In the genomic region with DNA sequence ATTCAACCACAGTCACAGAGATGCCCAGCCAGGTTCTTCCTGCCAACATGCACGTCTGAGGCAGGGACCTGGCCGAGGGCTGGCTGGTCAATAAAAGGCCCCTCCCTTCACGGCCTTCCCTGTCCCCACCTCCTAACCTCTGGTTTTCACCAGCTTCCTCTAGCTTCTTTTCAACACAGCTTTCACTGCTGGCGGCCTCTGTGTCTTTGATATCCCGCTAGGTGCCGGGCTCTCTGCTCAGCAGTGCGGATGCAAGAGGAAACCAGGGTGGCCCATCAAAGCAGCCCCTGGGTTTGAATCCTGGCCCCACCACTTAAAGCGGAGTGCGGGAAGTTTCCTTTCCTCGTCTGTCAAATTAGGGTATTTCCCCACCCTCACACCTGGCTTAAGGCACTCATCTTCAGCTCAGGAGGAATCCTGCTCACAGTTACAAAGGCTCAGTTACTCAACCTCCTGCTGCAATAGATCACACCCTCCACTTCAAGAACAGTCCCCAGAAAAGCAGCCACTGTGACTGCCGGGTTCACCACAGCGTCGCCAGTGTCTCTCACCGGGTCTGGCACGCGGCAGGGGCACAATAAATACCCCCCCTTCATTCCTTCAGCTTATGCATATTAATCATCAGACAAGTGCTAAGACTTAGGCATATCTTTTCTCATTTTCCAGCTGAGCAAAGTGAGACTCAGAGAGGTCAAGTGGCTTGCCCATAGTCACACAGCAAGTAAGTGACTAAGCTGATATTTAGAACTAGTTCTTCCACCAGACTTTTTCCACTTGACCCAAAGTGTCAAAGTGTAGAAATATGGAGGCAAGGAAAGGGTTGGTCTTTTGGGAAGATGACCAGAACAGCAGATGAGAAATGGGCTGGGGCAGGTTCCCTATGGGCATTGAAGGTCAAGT, we compare ENCODE assay signal across 8 cellular contexts. TPM values are rescaled to one million over a fixed set of nuclear protein-coding genes. Genes with fewer than 3 reads are reported as not detected.
A peak's percentile ranks its signal among the peaks of the same experiment; 100 is the strongest.
DNase-seq lines count a peak whose midpoint lies in the region; ATAC-seq, FAIRE-seq and TF ChIP-seq lines count a peak whose summit lies in the region.

No MANE protein-coding gene starts in this region.

- H3K79me2 ChIP-seq in GM12878 (ENCODE audit: control insufficient read depth, insufficient read depth, low read length), result no peaks in the 10 kb centered on the region

- CTCF ChIA-PET in GM12878 (lab: Yijun Ruan, JAX), result interaction anchor here (0.5 to 2.0 kb wide), 7 partner anchors 11 to 155 kb away, joined by 3 to 5 read pairs (median 3); no protein-coding TSS in a partner anchor

- POLR2A ChIA-PET in GM12878 (lab: Charles Lee), result interaction anchor here (0.6 to 1.3 kb wide), 4 partner anchors 12 to 49 kb away, joined by 3 to 7 read pairs (median 3); no protein-coding TSS in a partner anchor

- no TSS peak for BruUV-seq in GM12878 (replicated peaks; lab: Mats Ljungman, UMichigan)

- intact Hi-C loops in GM12878 (cut with micrococcal nuclease; ENCODE audit: unreplicated experiment), result no loop called here
- intact Hi-C loops in gastrocnemius medialis (cut with DNase I; ENCODE audit: low total_unique reads), result no loop called here

- H2AFZ ChIP-seq in GM12878 (ENCODE audit: control insufficient read depth, low read depth, low read length), result peak overlapping the region; percentile 29

- 0 out of 2 replicates have a peak, but pooled peaks have one; percentile 7 for TF ChIP-seq RAD21 in GM12878 (IDR thresholded peaks at IDR 0.05; ENCODE audit: insufficient read depth, low read depth, low read length)

- in situ Hi-C loops in GM12878 (cut with MboI), result no loop called here
- in situ Hi-C loops in gastrocnemius medialis (cut with MboI; ENCODE audit: low sequenced_read_pairs in 4 of 4), result no loop called here

- H3K9me3 ChIP-seq in BLaER1 (no peaks in the 10 kb centered on the region), GM12878 (replicated peaks; ENCODE audit: control insufficient read depth, insufficient read depth, low read length) (no peaks in the 10 kb centered on the region), gastrocnemius medialis (no peaks in the 10 kb centered on the region)

- 4% methylated on average over 16 of the region's 16 CpGs for WGBS in GM12878 (ENCODE audit: insufficient coverage, insufficient replicate concordance, low lambda C conversion rate, missing lambda C conversion rate)

- H3K27me3 ChIP-seq in BLaER1 (no peaks in the 10 kb centered on the region), GM12878 (replicated peaks in 1 of 2; ENCODE audit: control insufficient read depth in 2 of 2, insufficient read depth in 2 of 2, low read length in 1 of 2) (no peaks in the 10 kb centered on the region), gastrocnemius medialis (no peaks in the 10 kb centered on the region)

- SMC1A ChIA-PET in GM12878 (lab: Charles Lee; ENCODE audit: uncharacterized antibody, unreplicated experiment), result interaction anchor here (0.9 to 2.5 kb wide), 6 partner anchors 12 to 134 kb away, joined by 3 to 9 read pairs (median 3); a partner anchor contains a TSS

- H3K9ac ChIP-seq in BLaER1 (no peak overlapping the region), GM12878 (ENCODE audit: control insufficient read depth, insufficient read depth, low read length) (peak overlapping the region; percentile 15; the same call in 1 of the 2 replicates)

- RAD21 ChIA-PET in GM12878 (lab: Charles Lee; ENCODE audit: unreplicated experiment), result interaction anchor here (1.2 to 1.8 kb wide), 3 partner anchors 16 to 48 kb away, joined by 7 to 10 read pairs (median 8); a partner anchor contains a TSS

- ATAC-seq in HG02973 (IDR thresholded peaks at IDR 0.05; ENCODE audit: unreplicated experiment) (peak; percentile 53), GM12878 (peak; percentile 84), gastrocnemius medialis (no peak)

- no peak overlapping the region for H3K4me3 ChIP-seq in BLaER1
- no peak overlapping the region for H3K4me3 ChIP-seq in GM12878
- H3K4me3 ChIP-seq in skin epidermis, result no peak overlapping the region
- no peak overlapping the region for H3K4me3 ChIP-seq in gastrocnemius medialis

- no peak for TF ChIP-seq CTCF in GM12878 (IDR thresholded peaks at IDR 0.05 in 2 of 3, conservative IDR thresholded peaks at IDR 0.05 in 1 of 3; ENCODE audit: control insufficient read depth in 2 of 3, extremely low read depth in 1 of 3, insufficient read depth in 1 of 3, low read depth in 3 of 3, low read length in 3 of 3)
- no peak for TF ChIP-seq CTCF in gastrocnemius medialis (IDR thresholded peaks at IDR 0.05 in 4 of 5, conservative IDR thresholded peaks at IDR 0.05 in 1 of 5)

- H3K36me3 ChIP-seq in BLaER1 (no peaks in the 10 kb centered on the region), GM12878 (ENCODE audit: control insufficient read depth in 2 of 2, insufficient read depth in 2 of 2, low read length in 1 of 2) (no peaks in the 10 kb centered on the region), gastrocnemius medialis (no peaks in the 10 kb centered on the region)

- DNase-seq in T-helper 1 cell, result peak; percentile 48 to 70 (median 69)
- DNase-seq in GM12878 (ENCODE audit: low read depth, low spot score), result peak; percentile 52
- DNase-seq in gastrocnemius medialis, result no peak
- no peak for DNase-seq in OCI-M1 (lab: John Stamatoyannopoulos, UW)
- no peak for DNase-seq in COLO829 (ENCODE audit: low spot score)

- no peak for TF ChIP-seq EP300 in GM12878 (IDR thresholded peaks at IDR 0.05; ENCODE audit: borderline replicate concordance in 1 of 2, control insufficient read depth in 1 of 2, low read depth in 2 of 2, low read length in 2 of 2)

- peak overlapping the region; percentile 80 for H3K4me2 ChIP-seq in BLaER1
- H3K4me2 ChIP-seq in GM12878 (ENCODE audit: control insufficient read depth, insufficient read depth), result peak overlapping the region; percentile 76

- TF ChIP-seq POLR2A in GM12878 (IDR thresholded peaks at IDR 0.05; ENCODE audit: low read depth, low read length) (no peak), gastrocnemius medialis (IDR thresholded peaks at IDR 0.05) (no peak)

- H3K4me1 ChIP-seq in BLaER1 (peaks cover 72% of the 10 kb centered on the region), GM12878 (ENCODE audit: control insufficient read depth, insufficient read depth, low read length) (peaks cover 21% of the 10 kb centered on the region), gastrocnemius medialis (peaks cover 0 to 14% of the 10 kb centered on the region in 2 donors)

- peak; percentile 86 for FAIRE-seq in GM12878 (lab: Jason Lieb, UNC)

- H4K20me1 ChIP-seq in BLaER1 (no peaks in the 10 kb centered on the region), GM12878 (ENCODE audit: control insufficient read depth, insufficient read depth) (no peaks in the 10 kb centered on the region)

- peak overlapping the region; percentile 64; the same call in 1 of the 2 replicates for H3K27ac ChIP-seq in BLaER1
- no peak overlapping the region for H3K27ac ChIP-seq in GM12878 (ENCODE audit: control insufficient read depth, insufficient read depth)
- H3K27ac ChIP-seq in skin epidermis, result peak overlapping the region in 11 of 21 experiments; percentile 2 to 60 (median 37)
- no peak overlapping the region for H3K27ac ChIP-seq in gastrocnemius medialis

TF ChIP-seq in GM12878, 131 proteins besides CTCF, POLR2A, EP300 and RAD21 (continues in another document):
- TF ChIP-seq CREB1 (IDR thresholded peaks at IDR 0.05; ENCODE audit: low read depth) (no peak), MEF2A (IDR thresholded peaks at IDR 0.05; ENCODE audit: insufficient read depth, low read depth, low read length) (no peak), EED (IDR thresholded peaks at IDR 0.05; ENCODE audit: low read depth) (peak; percentile 72), RAD51 (IDR thresholded peaks at IDR 0.05) (no peak), ZNF207 (IDR thresholded peaks at IDR 0.05; ENCODE audit: borderline replicate concordance) (no peak), RB1 (IDR thresholded peaks at IDR 0.05; ENCODE audit: borderline replicate concordance) (no peak), STAT3 (IDR thresholded peaks at IDR 0.05; ENCODE audit: low read depth, low read length) (no peak)

RNA-seq across cellular contexts. Expression of a gene that starts 45.7 kb away (rescaled TPM):
- total RNA-seq in GM12878 (2013; cell fraction: nucleolus; rRNA removed), result 7.3 and 8.2 TPM in 2 replicates
- 81.6 and 96.5 TPM in 2 replicates for total RNA-seq in GM12878 (2014; rRNA removed)
- 70.2 and 70.4 TPM in 2 replicates for total RNA-seq in GM12878 (2014; rRNA removed; fragmentation: Illumina TruSeq; extraction: Trizol)
- total RNA-seq in GM12878 (2021), result 119 and 126 TPM in 2 replicates
- 46.7 TPM for polyA plus RNA-seq in GM12878 (2011; ENCODE audit: low read depth)
- polyA plus RNA-seq in GM12878 (2011; rRNA removed), result 176 and 233 TPM in 2 replicates
- polyA plus RNA-seq in GM12878 (2011; cell fraction: cytosol; rRNA removed), result 244 and 280 TPM in 2 replicates
- 135 and 140 TPM in 2 replicates for polyA plus RNA-seq in GM12878 (2011; cell fraction: nucleus; rRNA removed)
- 139 and 155 TPM in 2 replicates for polyA plus RNA-seq in GM12878 (2012)
- 101 and 102 TPM in 2 replicates for polyA plus RNA-seq in GM12878 (2014; fragmentation: Illumina TruSeq; extraction: Trizol)
- polyA plus RNA-seq in GM12878 (2014; fragmentation: Nextera tagmentation; extraction: Ambion mirVana), result 100 to 1,000 TPM; 330 to 350 TPM
- 144 and 180 TPM in 2 replicates for polyA plus RNA-seq in GM12878 (2014; rRNA removed)
- 100 to 1,000 TPM; 221 to 285 TPM for polyA plus RNA-seq in GM12878 (2016; fragmentation: Nextera tagmentation; extraction: Ambion mirVana)
- 180 and 183 TPM in 2 replicates for polyA minus RNA-seq in GM12878 (2011; rRNA and poly(A)+ RNA removed)
- 34.3 and 55.5 TPM in 2 replicates for polyA minus RNA-seq in GM12878 (2011; cell fraction: cytosol; rRNA and poly(A)+ RNA removed)
- 20.3 and 27.4 TPM in 2 replicates for polyA minus RNA-seq in GM12878 (2011; cell fraction: nucleus; rRNA and poly(A)+ RNA removed)
- 100 to 1,000 TPM in 1 of 4 donors, 10 to 100 TPM in 3; 64.9 to 122 (median 86.0) TPM for total RNA-seq in gastrocnemius medialis

RNA-seq across cellular contexts. Expression of a gene that starts 48.0 kb away (rescaled TPM):
- 209 and 215 TPM in 2 replicates for total RNA-seq in GM12878 (2013; cell fraction: nucleolus; rRNA removed)
- total RNA-seq in GM12878 (2014; rRNA removed) (185 and 216 TPM in 2 replicates), GM12878 (2014; rRNA removed; fragmentation: Illumina TruSeq; extraction: Trizol) (82.8 and 83.1 TPM in 2 replicates), GM12878 (2021) (497 and 525 TPM in 2 replicates), gastrocnemius medialis (100 to 1,000 TPM in 3 of 4 donors, 10 to 100 TPM in 1; 38.9 to 115 (median 104) TPM)
- 79.9 TPM for polyA plus RNA-seq in GM12878 (2011; ENCODE audit: low read depth)
- polyA plus RNA-seq in GM12878 (2011; rRNA removed) (42.4 and 98.6 TPM in 2 replicates), GM12878 (2014; fragmentation: Illumina TruSeq; extraction: Trizol) (123 and 125 TPM in 2 replicates), GM12878 (2014; fragmentation: Nextera tagmentation; extraction: Ambion mirVana) (1 to 10 TPM; 5.1 to 8.1 TPM), GM12878 (2014; rRNA removed) (165 and 198 TPM in 2 replicates), GM12878 (2016; fragmentation: Nextera tagmentation; extraction: Ambion mirVana) (100 to 1,000 TPM; 228 to 236 TPM)
- 51.0 and 59.8 TPM in 2 replicates for polyA plus RNA-seq in GM12878 (2011; cell fraction: cytosol; rRNA removed)
- polyA plus RNA-seq in GM12878 (2011; cell fraction: nucleus; rRNA removed), result 91.7 and 127 TPM in 2 replicates
- 154 and 166 TPM in 2 replicates for polyA plus RNA-seq in GM12878 (2012)
- 168 and 298 TPM in 2 replicates for polyA minus RNA-seq in GM12878 (2011; rRNA and poly(A)+ RNA removed)
- 91.7 and 100 TPM in 2 replicates for polyA minus RNA-seq in GM12878 (2011; cell fraction: cytosol; rRNA and poly(A)+ RNA removed)
- 54.6 and 83.0 TPM in 2 replicates for polyA minus RNA-seq in GM12878 (2011; cell fraction: nucleus; rRNA and poly(A)+ RNA removed)

Comparison
In these comparisons a context has a peak if more than half of its experiments do, and no peak if none do; other contexts are left out.
1. H3K27ac ChIP-seq: peak in BLaER1 (single experiment) and skin epidermis (11 of 21); none in GM12878 (single experiment) and gastrocnemius medialis (0 of 4).
2. ATAC-seq: peak in HG02973 (single experiment) and GM12878 (single experiment); none in gastrocnemius medialis (0 of 2).
3. DNase-seq: peak in T-helper 1 cell (5 of 5) and GM12878 (single experiment); none in gastrocnemius medialis (0 of 2), OCI-M1 (single experiment) and COLO829 (single experiment).